In the genomic region with DNA sequence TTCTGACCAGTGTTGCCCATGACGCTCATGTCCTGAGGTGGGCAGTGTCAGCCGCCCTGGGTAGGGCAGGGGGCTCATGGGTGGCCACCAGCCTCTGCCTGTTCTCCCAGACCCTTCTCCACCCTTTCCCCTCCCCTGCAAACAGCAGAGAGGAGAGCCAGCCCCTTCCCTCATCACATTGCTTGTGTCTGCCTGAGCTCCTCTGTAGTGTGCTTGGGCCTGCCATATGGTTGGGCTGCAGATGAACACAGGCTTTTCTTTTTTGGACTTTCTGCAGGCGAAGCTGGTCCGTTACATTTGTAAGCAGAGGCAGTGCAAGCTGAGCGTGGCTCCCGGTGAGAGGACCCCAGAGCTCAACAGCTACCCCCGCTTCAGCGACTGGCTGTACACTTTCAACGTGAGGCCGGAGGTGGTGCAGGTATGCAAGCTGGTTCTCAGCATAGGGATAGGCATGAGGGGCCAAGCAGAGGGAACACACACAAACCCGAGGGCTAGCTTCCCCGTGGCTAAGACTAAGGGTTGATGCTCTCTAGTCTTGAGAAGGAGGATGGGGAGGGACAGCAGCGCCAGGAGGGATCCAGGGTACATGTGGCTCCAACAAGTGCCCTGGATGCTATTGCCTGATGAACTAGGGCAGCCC, we compare ENCODE assay signal across 11 cellular contexts.
"Had no signal": no experiment of that assay in that cellular context is flagged by ENCODE, and none has a peak within 500 bp of the region (broad histone marks: within the 10 kb centered on the region; RNA-seq: fewer than 3 reads in every experiment).

No MANE protein-coding gene starts in this region.

- H3K36me3 ChIP-seq: adrenal gland had no signal

- H3K4me3 ChIP-seq: adrenal gland, heart left ventricle, skin epidermis, tibial nerve had no signal

- H3K9me3 Mint-ChIP-seq: activated T-helper 2 cell treated with anti-CD3 and anti-CD28 coated beads, Interferon-gamma antibody, Interleukin-2, Interleukin-4, amounts not matched to agents 10 μg/mL and 5 μg/mL and 100 μg/mL, durations not matched to agents 14 hours and 24 hours and 36 hours; T-helper 1 cell treated with Interleukin-12 subunit alpha and Interleukin-12 subunit beta and Interleukin-4 antibody, amounts not matched to agents 30 μg/mL and 1 μg/mL, for 36 hours had no signal

- H3K27ac Mint-ChIP-seq: WTC11 had no signal

- ATAC-seq: foreskin keratinocyte, WTC11 had no signal

- H3K27ac ChIP-seq: foreskin keratinocyte, heart left ventricle, skin epidermis had no signal

- DNase-seq: activated CD4-positive, alpha-beta T cell treated with anti-CD3 and anti-CD28 coated beads for 48 hours; activated naive CD4-positive, alpha-beta T cell treated with anti-CD3 and anti-CD28 coated beads, Interleukin-2, amount 50 U/mL, for 16 hours; adrenal gland; foreskin keratinocyte; heart left ventricle; kidney had no signal

- H3K9me3 ChIP-seq: adrenal gland, heart left ventricle, tibial nerve had no signal

- H3K27me3 ChIP-seq: adrenal gland, foreskin keratinocyte, heart left ventricle, tibial nerve had no signal

- H3K4me3 Mint-ChIP-seq: T-helper 1 cell treated with Interleukin-12 subunit alpha and Interleukin-12 subunit beta and Interleukin-4 antibody, amounts not matched to agents 30 μg/mL and 1 μg/mL, for 36 hours; WTC11 had no signal
